Comparison of ENCODE assay signal across 1 cellular context in genomic region chr3:140093742-140094141, GRCh38.
TF ChIP-seq lines count a peak whose summit lies in the region.

No MANE protein-coding gene starts in this region.

TF ChIP-seq in HepG2, 621 proteins besides CTCF, POLR2A, EP300 and RAD21 (continued from another document):
- TF ChIP-seq ZBTB40 (IDR thresholded peaks at IDR 0.05) (no peak), ZBTB40 (CRISPR knock-in tag; IDR thresholded peaks at IDR 0.05) (no peak), NFRKB (IDR thresholded peaks at IDR 0.05) (no peak), HDAC2 (CRISPR knock-in tag; IDR thresholded peaks at IDR 0.05) (no peak), DNMT1 (CRISPR knock-in tag; IDR thresholded peaks at IDR 0.05) (no peak), HNRNPK (IDR thresholded peaks at IDR 0.05; ENCODE audit: low read depth, low read length, poor library complexity, severe bottlenecking) (no peak), JUND (CRISPR knock-in tag; IDR thresholded peaks at IDR 0.05) (no peak)
TF ChIP-seq in HepG2: peak in this region for 0.
